In genomic region chr2:174535757-174536703, GRCh38 we compare ENCODE assay signal across 13 cellular contexts.
DNase-seq lines count a peak whose midpoint lies in the region; ATAC-seq, FAIRE-seq and TF ChIP-seq lines count a peak whose summit lies in the region.
"Had no signal": no experiment of that assay in that cellular context is flagged by ENCODE, and none has a peak within 500 bp of the region (broad histone marks: within the 10 kb centered on the region; RNA-seq: fewer than 3 reads in every experiment).

No MANE protein-coding gene starts in this region.

- no peak overlapping the region for H3K4me3 ChIP-seq in epithelial cell of esophagus (ENCODE audit: low read length)
- H3K4me3 ChIP-seq: skin epidermis had no signal

- in situ Hi-C loops in GM13976 (cut with MboI; ENCODE audit: low sequenced_read_pairs, unreplicated experiment) = no loop called here

- TF ChIP-seq CTCF in epithelial cell of esophagus (IDR thresholded peaks at IDR 0.05; ENCODE audit: insufficient read depth, low read depth, low read length, missing control alignments) (no peak), D721Med (IDR thresholded peaks at IDR 0.05; ENCODE audit: insufficient read depth, missing control alignments) (no peak), GM13976 (IDR thresholded peaks at IDR 0.05; ENCODE audit: borderline replicate concordance, control extremely low read depth, extremely low read depth, insufficient read depth, missing control alignments) (no peak)

- DNase-seq in DMS 273 treated with DMSO at 0.1 percent for 48 hours (lab: John Stamatoyannopoulos, UW) (peak; percentile 87), NCI-H510A (lab: John Stamatoyannopoulos, UW) (peak; percentile 8), epithelial cell of esophagus (ENCODE audit: low read depth) (peak; percentile 71), D721Med (ENCODE audit: insufficient read length, low spot score) (no peak), GM13976 (ENCODE audit: low spot score) (no peak)
- DNase-seq: activated CD4-positive, alpha-beta T cell treated with anti-CD3 and anti-CD28 coated beads, Interleukin-2, amount 50 U/mL, for 48 hours; naive thymus-derived CD4-positive, alpha-beta T cell had no signal

- ATAC-seq in GM21786 (IDR thresholded peaks at IDR 0.05; ENCODE audit: unreplicated experiment) (peak; percentile 65), HG03520 (IDR thresholded peaks at IDR 0.05; ENCODE audit: unreplicated experiment) (no peak), HG03025 (IDR thresholded peaks at IDR 0.05; ENCODE audit: low FRiP score, unreplicated experiment) (no peak)
- ATAC-seq: naive thymus-derived CD4-positive, alpha-beta T cell had no signal

- no peak for FAIRE-seq in D721Med (lab: Jason Lieb, UNC)
- FAIRE-seq: islet of Langerhans, urothelium cell line had no signal

Comparison
In these comparisons a context has a peak if more than half of its experiments do, and no peak if none do; other contexts are left out.
1. DNase-seq: peak in DMS 273 treated with DMSO at 0.1 percent for 48 hours (single experiment), NCI-H510A (single experiment) and epithelial cell of esophagus (single experiment); none in D721Med (single experiment) and GM13976 (single experiment).